Comparison of ENCODE assay signal across 1 cellular context in genomic region chr17:81666342-81667191, GRCh38.
TF ChIP-seq lines count a peak whose summit lies in the region.

Gene CCDC137, plus strand, starts transcription at chr17:81666737. Its CDS starts 30 bp downstream, at chr17:81666767.
Gene OXLD1, minus strand, starts transcription at chr17:81666605. Its CDS starts 28 bp downstream, at chr17:81666577.

TF ChIP-seq in HCT116, 20 proteins besides CTCF, POLR2A, EP300 and RAD21 (continued from another document):
- TF ChIP-seq REST (IDR thresholded peaks at IDR 0.05; ENCODE audit: low read depth) (no peak), JUND (IDR thresholded peaks at IDR 0.05) (no peak), MAX (IDR thresholded peaks at IDR 0.05) (peak; percentile 94)
